12 cellular contexts compared by ENCODE assay signal in the genomic region with DNA sequence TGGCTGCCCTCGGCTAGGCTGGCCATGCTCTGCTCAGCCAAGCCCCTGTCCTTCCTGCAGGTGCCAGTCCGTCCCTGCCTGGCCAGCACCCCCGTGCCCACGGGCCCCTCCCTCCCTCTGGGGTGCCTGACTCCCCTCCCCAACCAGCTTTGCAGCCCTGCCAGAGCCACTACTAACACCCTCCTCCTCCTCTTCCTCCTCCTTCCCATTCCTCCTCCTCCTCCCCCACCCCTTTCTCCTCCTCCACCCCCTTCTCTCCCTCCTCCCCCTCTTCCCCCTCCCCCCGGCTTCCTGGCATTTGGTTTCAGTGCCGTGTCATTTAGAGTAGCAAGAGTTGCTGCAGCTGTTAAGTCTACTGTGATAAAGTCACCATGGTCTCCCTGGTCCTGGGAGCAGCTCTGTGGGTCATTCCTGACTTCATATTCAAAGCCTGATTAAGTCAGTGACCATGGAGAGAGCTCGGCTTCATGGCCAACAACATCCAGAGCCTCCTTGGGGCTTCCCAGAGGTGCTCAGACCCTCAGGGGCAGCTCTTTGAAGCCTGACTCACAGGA.
DNase-seq lines count a peak whose midpoint lies in the region; ATAC-seq, FAIRE-seq and TF ChIP-seq lines count a peak whose summit lies in the region.
"Had no signal": no experiment of that assay in that cellular context is flagged by ENCODE, and none has a peak within 500 bp of the region (broad histone marks: within the 10 kb centered on the region; RNA-seq: fewer than 3 reads in every experiment).

No MANE protein-coding gene starts in this region.

- peak overlapping the region; percentile 92; the same call in 1 of the 2 replicates for H2BK20ac ChIP-seq in H1 (ENCODE audit: low read length)

- peak overlapping the region; percentile 89; the same call in 1 of the 2 replicates for H2AK5ac ChIP-seq in H1 (ENCODE audit: low read depth, low read length)
- H2AK5ac ChIP-seq in mesendoderm (ENCODE audit: low read length) = no peak overlapping the region

- peak overlapping the region; percentile 74 for H4K5ac ChIP-seq in H1 (ENCODE audit: insufficient read length, low read depth, low read length)
- no peak overlapping the region for H4K5ac ChIP-seq in mesendoderm (ENCODE audit: low read length)

- TF ChIP-seq CTCF in H1 (IDR thresholded peaks at IDR 0.05; ENCODE audit: control extremely low read depth in 1 of 3, insufficient read depth in 1 of 3, low read depth in 1 of 3, low read length in 3 of 3) = no peak

- no peak for FAIRE-seq in H1 (lab: Jason Lieb, UNC)

- H3K9ac ChIP-seq in H1 (replicated peaks in 1 of 4; ENCODE audit: extremely low read depth in 1 of 4, low read depth in 3 of 4, low read length in 3 of 4) = no peak overlapping the region
- H3K9ac ChIP-seq in mesendoderm (ENCODE audit: low read length) = peak overlapping the region; percentile 20

- peaks cover 3% of the 10 kb centered on the region; the same call in 1 of the 2 replicates for H3K23me2 ChIP-seq in H1 (ENCODE audit: low read depth, low read length)

- peak overlapping the region; percentile 49 for H3K56ac ChIP-seq in H1 (replicated peaks; ENCODE audit: insufficient read length, low read depth, low read length)
- H3K56ac ChIP-seq in mesendoderm (ENCODE audit: low read length) = peak overlapping the region; percentile 39

- H3K4ac ChIP-seq in H1 (replicated peaks; ENCODE audit: insufficient read length, low read depth, low read length) = peak overlapping the region; percentile 89
- H3K4ac ChIP-seq in mesendoderm (ENCODE audit: low read depth, low read length) = peak overlapping the region; percentile 60

- H3K36me3 ChIP-seq in H1 (ENCODE audit: control insufficient read depth in 2 of 4, insufficient read depth in 4 of 4, low read length in 3 of 4) (no peaks in the 10 kb centered on the region), mesendoderm (ENCODE audit: control insufficient read depth, insufficient read depth, low read length) (no peaks in the 10 kb centered on the region)

- no peak overlapping the region for H3K14ac ChIP-seq in H1 (ENCODE audit: insufficient read length)

- H3K9me3 ChIP-seq in H1 (ENCODE audit: insufficient read depth in 2 of 2, low read depth in 1 of 2, low read length in 1 of 2) = no peaks in the 10 kb centered on the region

- H3K27me3 ChIP-seq in H1 (replicated peaks in 1 of 4; ENCODE audit: control insufficient read depth in 3 of 4, extremely low read depth in 1 of 4, insufficient read depth in 3 of 4, low read length in 3 of 4) = no peaks in the 10 kb centered on the region
- no peaks in the 10 kb centered on the region for H3K27me3 ChIP-seq in mesendoderm (ENCODE audit: insufficient read depth, low read length, poor library complexity)

- 37% methylated on average over 4 of the region's 7 CpGs; no CpG with 5 or more reads in 1 of the 2 experiments for WGBS in H1 (ENCODE audit: extremely low coverage in 1 of 2, insufficient coverage in 1 of 2, insufficient read length in 1 of 2, insufficient replicate concordance in 2 of 2, low coverage in 1 of 2, low lambda C conversion rate in 2 of 2, missing lambda C conversion rate in 1 of 2), 2 experiments
- whole genome bisulfite sequencing in mesendoderm (ENCODE audit: extremely low coverage, insufficient coverage, low lambda C conversion rate) = no CpG with 5 or more reads among the region's 7 CpGs

- DNase-seq in CMK (ENCODE audit: low read depth) (peak; percentile 63), NCI-H2029 (lab: John Stamatoyannopoulos, UW) (peak; percentile 33), H1 (ENCODE audit: low read depth in 1 of 2, low spot score in 2 of 2) (peak in 1 of 2 experiments; percentile 70), mesendoderm (peak; percentile 82), HuH-7.5 (ENCODE audit: low spot score) (no peak)
- DNase-seq: activated T-cell treated with anti-CD3 and anti-CD28 coated beads for 4 hours; CD8-positive, alpha-beta memory T cell; NCI-H2227 treated with DMSO at 0.1 percent for 48 hours; T-helper 17 cell had no signal

- H2BK5ac ChIP-seq in H1 (ENCODE audit: low read depth, low read length) (peak overlapping the region; percentile 97; the same call in 1 of the 2 replicates), mesendoderm (ENCODE audit: low read length) (peak overlapping the region; percentile 31)

- H3K79me1 ChIP-seq in H1 (ENCODE audit: low read depth, low read length) (peaks cover 3% of the 10 kb centered on the region; the same call in 1 of the 2 replicates), mesendoderm (ENCODE audit: low read length) (no peaks in the 10 kb centered on the region)

- peak overlapping the region; percentile 92 for H4K8ac ChIP-seq in H1 (ENCODE audit: extremely low read depth, insufficient read depth, low read length)
- H4K8ac ChIP-seq in mesendoderm (ENCODE audit: low read depth, low read length) = no peak overlapping the region

- peak overlapping the region; percentile 100 for H4K91ac ChIP-seq in H1 (replicated peaks; ENCODE audit: insufficient read length, low read length)

- H2AFZ ChIP-seq in H1 (ENCODE audit: low read length) = no peak overlapping the region

- H3K79me2 ChIP-seq in H1 (ENCODE audit: control insufficient read depth in 1 of 2, insufficient read depth in 2 of 2, low read length in 2 of 2) (no peaks in the 10 kb centered on the region), mesendoderm (ENCODE audit: control insufficient read depth, insufficient read depth, low read length) (no peaks in the 10 kb centered on the region)

- H2BK12ac ChIP-seq in H1 (ENCODE audit: low read depth, low read length) = peak overlapping the region; percentile 99; the same call in 1 of the 2 replicates

- H3K23ac ChIP-seq in H1 (ENCODE audit: insufficient read length) (no peak overlapping the region), mesendoderm (ENCODE audit: low read length) (no peak overlapping the region)

- H3K4me2 ChIP-seq in H1 (ENCODE audit: insufficient read depth in 1 of 2, low read depth in 2 of 2, low read length in 2 of 2) (peak overlapping the region; percentile 35 to 39), mesendoderm (ENCODE audit: low read length) (no peak overlapping the region)

- H3K4me1 ChIP-seq in H1 (replicated peaks in 1 of 4; ENCODE audit: control insufficient read depth in 3 of 4, insufficient read depth in 4 of 4, low read length in 3 of 4) (peaks cover 2 to 36% (median 27%) of the 10 kb centered on the region in 4 experiments), mesendoderm (ENCODE audit: control insufficient read depth, low read depth, low read length) (peaks cover 2% of the 10 kb centered on the region)

- no peak for TF ChIP-seq RAD21 in H1 (IDR thresholded peaks at IDR 0.05 in 1 of 2, conservative IDR thresholded peaks at IDR 0.05 in 1 of 2; ENCODE audit: low read depth in 2 of 2, low read length in 2 of 2)

- ATAC-seq in GM21423 (IDR thresholded peaks at IDR 0.05; ENCODE audit: unreplicated experiment) = no peak
- no peak for ATAC-seq in HG02759 (IDR thresholded peaks at IDR 0.05; ENCODE audit: unreplicated experiment)
- ATAC-seq in GM21825 (IDR thresholded peaks at IDR 0.05; ENCODE audit: unreplicated experiment) = no peak
- ATAC-seq: T-helper 17 cell had no signal

- POLR2A ChIA-PET in H1 (lab: Charles Lee; ENCODE audit: partially characterized antibody) = interaction anchor here (1.8 to 2.0 kb wide), 2 partner anchors 8 to 10 kb away, joined by 5 to 6 read pairs; no protein-coding TSS in a partner anchor

- no peak for TF ChIP-seq EP300 in H1 (IDR thresholded peaks at IDR 0.05; ENCODE audit: borderline replicate concordance in 1 of 2, low read depth in 2 of 2, low read length in 2 of 2)

- H2BK120ac ChIP-seq in H1 (replicated peaks; ENCODE audit: low read depth, low read length) = peak overlapping the region; percentile 74
- no peak overlapping the region for H2BK120ac ChIP-seq in mesendoderm (ENCODE audit: low read depth, low read length)

- no peaks in the 10 kb centered on the region for H4K20me1 ChIP-seq in H1 (replicated peaks in 1 of 2; ENCODE audit: control insufficient read depth in 1 of 2, insufficient read depth in 2 of 2, low read length in 2 of 2)

- H3K4me3 ChIP-seq in H1 (ENCODE audit: extremely low read depth in 1 of 4, insufficient read depth in 2 of 4, low read depth in 3 of 4, low read length in 4 of 4) (peak overlapping the region in 1 of 4 experiments; percentile 39; a peak in 2 of 8 replicates), mesendoderm (ENCODE audit: low read length) (no peak overlapping the region)

- H3K27ac ChIP-seq in H1 (ENCODE audit: low read depth, low read length) (peak overlapping the region; percentile 50; the same call in 1 of the 2 replicates), mesendoderm (ENCODE audit: low read depth, low read length) (peak overlapping the region; percentile 13)

- no peak for TF ChIP-seq POLR2A in H1 (IDR thresholded peaks at IDR 0.05; ENCODE audit: control extremely low read depth in 1 of 2, low read depth in 2 of 2, low read length in 2 of 2)

- H2BK15ac ChIP-seq in H1 (ENCODE audit: low read length) (0 out of 2 replicates have a peak overlapping the region, but pooled peaks have one; percentile 73), mesendoderm (replicated peaks; ENCODE audit: low read depth) (no peak overlapping the region)

- H3K18ac ChIP-seq in H1 (ENCODE audit: extremely low read depth, low read length) (peak overlapping the region; percentile 96), mesendoderm (ENCODE audit: low read length) (peak overlapping the region; percentile 35)

- CTCF ChIA-PET in H1 (lab: Charles Lee; ENCODE audit: partially characterized antibody) = interaction anchor here (1.3 to 2.9 kb wide), 4 partner anchors 11 to 107 kb away, joined by 3 to 13 read pairs (median 8); no protein-coding TSS in a partner anchor

TF ChIP-seq in H1, 55 proteins besides CTCF, POLR2A, EP300 and RAD21 (continues in another document):
- TF ChIP-seq EGR1 (IDR thresholded peaks at IDR 0.05; ENCODE audit: borderline replicate concordance, low read depth, low read length) = no peak
- TF ChIP-seq SP2 (IDR thresholded peaks at IDR 0.05; ENCODE audit: low read length) = no peak
- no peak for TF ChIP-seq JUN (IDR thresholded peaks at IDR 0.05; ENCODE audit: low read depth, low read length)
- no peak for TF ChIP-seq CBX5 (IDR thresholded peaks at IDR 0.05; ENCODE audit: low read depth, low read length)
- TF ChIP-seq RXRA (IDR thresholded peaks at IDR 0.05; ENCODE audit: insufficient read depth, low read depth, low read length) = no peak
- no peak for TF ChIP-seq SUZ12 (IDR thresholded peaks at IDR 0.05; ENCODE audit: low read length)
- no peak for TF ChIP-seq MAFK (IDR thresholded peaks at IDR 0.05; ENCODE audit: low read depth, low read length)
- TF ChIP-seq KDM1A (IDR thresholded peaks at IDR 0.05; ENCODE audit: borderline replicate concordance, low read length) = no peak
- TF ChIP-seq POU5F1 (IDR thresholded peaks at IDR 0.05; ENCODE audit: low read depth, low read length) = no peak
- TF ChIP-seq SRF (IDR thresholded peaks at IDR 0.05; ENCODE audit: low read depth, low read length) = no peak
- TF ChIP-seq, protein P1, sequence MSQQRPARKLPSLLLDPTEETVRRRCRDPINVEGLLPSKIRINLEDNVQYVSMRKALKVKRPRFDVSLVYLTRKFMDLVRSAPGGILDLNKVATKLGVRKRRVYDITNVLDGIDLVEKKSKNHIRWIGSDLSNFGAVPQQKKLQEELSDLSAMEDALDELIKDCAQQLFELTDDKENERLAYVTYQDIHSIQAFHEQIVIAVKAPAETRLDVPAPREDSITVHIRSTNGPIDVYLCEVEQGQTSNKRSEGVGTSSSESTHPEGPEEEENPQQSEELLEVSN (IDR thresholded peaks at IDR 0.05) = no peak
